8 cellular contexts compared by ENCODE assay signal in genomic region chr2:221571391-221572179, GRCh38. TPM values are rescaled to one million over a fixed set of nuclear protein-coding genes. Genes with fewer than 3 reads are reported as not detected.
DNase-seq lines count a peak whose midpoint lies in the region; ATAC-seq, FAIRE-seq and TF ChIP-seq lines count a peak whose summit lies in the region.

No MANE protein-coding gene starts in this region.

- FAIRE-seq in D721Med (lab: Jason Lieb, UNC) = no peak

- TF ChIP-seq CTCF in glutamatergic neuron (IDR thresholded peaks at IDR 0.05; ENCODE audit: partially characterized antibody, unreplicated experiment) (no peak), omental fat pad (IDR thresholded peaks at IDR 0.05) (no peak), D721Med (IDR thresholded peaks at IDR 0.05; ENCODE audit: insufficient read depth, missing control alignments) (no peak)

- peak overlapping the region; percentile 84 for H3K27ac Mint-ChIP-seq in glutamatergic neuron (ENCODE audit: unreplicated experiment)

- H3K27me3 Mint-ChIP-seq in glutamatergic neuron (ENCODE audit: unreplicated experiment) = peaks cover 10% of the 10 kb centered on the region

- peak overlapping the region; percentile 98 for H3K4me3 Mint-ChIP-seq in glutamatergic neuron (ENCODE audit: unreplicated experiment)

- peaks cover 8% of the 10 kb centered on the region for H3K9me3 Mint-ChIP-seq in glutamatergic neuron (ENCODE audit: unreplicated experiment)

- ATAC-seq in GM18498 (IDR thresholded peaks at IDR 0.05; ENCODE audit: unreplicated experiment) (peak; percentile 11), omental fat pad (ENCODE audit: low FRiP score) (peak; percentile 3)

- H3K36me3 Mint-ChIP-seq in glutamatergic neuron (ENCODE audit: unreplicated experiment) = peaks cover 5% of the 10 kb centered on the region

- DNase-seq in HCEC 1CT (peak; percentile 17), NCI-H226 (peak; percentile 11), activated gamma-delta T cell treated with Interleukin-2 at 50 U/mL for 16 hours (peak; percentile 47), glutamatergic neuron (peak; percentile 48), omental fat pad (ENCODE audit: low spot score) (no peak), D721Med (ENCODE audit: insufficient read length, low spot score) (no peak), NCI-H510A treated with DMSO at 0.1 percent for 48 hours (lab: John Stamatoyannopoulos, UW) (no peak)

- H3K4me1 Mint-ChIP-seq in glutamatergic neuron (ENCODE audit: low read depth, unreplicated experiment) = peaks cover 32% of the 10 kb centered on the region

RNA-seq across cellular contexts. Expression of gene EPHA4, which starts 0.5 kb away (rescaled TPM):
- 57.2 TPM for total RNA-seq in glutamatergic neuron (ENCODE audit: unreplicated experiment)
- total RNA-seq in omental fat pad = 10 to 100 TPM; 18.5 to 43.0 (median 23.6) TPM

Comparison
In these comparisons a context has a peak if more than half of its experiments do, and no peak if none do; other contexts are left out.
1. DNase-seq: peak in HCEC 1CT (single experiment), NCI-H226 (single experiment), activated gamma-delta T cell treated with Interleukin-2 at 50 U/mL for 16 hours (single experiment) and glutamatergic neuron (single experiment); none in omental fat pad (single experiment), D721Med (single experiment) and NCI-H510A treated with DMSO at 0.1 percent for 48 hours (single experiment).